19 cellular contexts compared by ENCODE assay signal in genomic region chr2:64919261-64919660, GRCh38.
DNase-seq lines count a peak whose midpoint lies in the region; ATAC-seq and TF ChIP-seq lines count a peak whose summit lies in the region.
"Had no signal": no experiment of that assay in that cellular context is flagged by ENCODE, and none has a peak within 500 bp of the region (broad histone marks: within the 10 kb centered on the region; RNA-seq: fewer than 3 reads in every experiment).

No MANE protein-coding gene starts in this region.

- peaks cover 20% of the 10 kb centered on the region for H3K4me1 Mint-ChIP-seq in activated T-cell treated with anti-CD3 and anti-CD28 coated beads, Interleukin-2, amount 50 U/mL, for 72 hours (ENCODE audit: low read depth)
- peaks cover 16% of the 10 kb centered on the region for H3K4me1 Mint-ChIP-seq in activated naive CD8-positive, alpha-beta T cell treated with anti-CD3 and anti-CD28 coated beads, Interleukin-2, amount 50 U/mL, for 24 hours
- peaks cover 76% of the 10 kb centered on the region for H3K4me1 Mint-ChIP-seq in stimulated activated memory B cell treated with anti-CD40 and anti-IgM and Interleukin-4, amounts not matched to agents 10 μg/mL and 1 μg/mL and 100 μg/mL, for 72 hours

- H3K4me1 ChIP-seq in OCI-LY1 (ENCODE audit: insufficient read depth, low read length, severe bottlenecking) = peaks cover 66% of the 10 kb centered on the region

- H3K27me3 Mint-ChIP-seq in activated T-cell treated with anti-CD3 and anti-CD28 coated beads, Interleukin-2, amount 50 U/mL, for 72 hours (ENCODE audit: low read depth) = no peaks in the 10 kb centered on the region
- no peaks in the 10 kb centered on the region for H3K27me3 Mint-ChIP-seq in activated naive CD8-positive, alpha-beta T cell treated with anti-CD3 and anti-CD28 coated beads, Interleukin-2, amount 50 U/mL, for 24 hours
- H3K27me3 Mint-ChIP-seq in stimulated activated memory B cell treated with anti-CD40 and anti-IgM and Interleukin-4, amounts not matched to agents 10 μg/mL and 1 μg/mL and 100 μg/mL, for 72 hours = no peaks in the 10 kb centered on the region
- H3K27me3 Mint-ChIP-seq: dendritic cell treated with granulocyte-macrophage colony-stimulating factor and Interleukin-4, amounts not matched to agents 40 ng/mL and 50 ng/mL, for 4 days; IgD-negative memory B cell; T-helper 17 cell had no signal

- H2AFZ ChIP-seq in OCI-LY1 (ENCODE audit: low read length) = no peak overlapping the region

- H3K9me2 ChIP-seq in OCI-LY1 (ENCODE audit: low read depth, low read length) = no peaks in the 10 kb centered on the region

- DNase-seq in activated T-cell treated with anti-CD3 and anti-CD28 coated beads, Interleukin-2, amount 50 U/mL, for 72 hours = no peak
- no peak for DNase-seq in activated T-cell treated with anti-CD3 and anti-CD28 coated beads, Interleukin-2, amount 50 U/mL, for 48 hours
- no peak for DNase-seq in activated naive CD8-positive, alpha-beta T cell treated with anti-CD3 and anti-CD28 coated beads, Interleukin-2, amount 50 U/mL, for 24 hours
- DNase-seq in sciatic nerve (ENCODE audit: low spot score) (no peak), NCI-H82 (lab: John Stamatoyannopoulos, UW) (no peak)
- DNase-seq: DMS79 treated with DMSO at 0.1 percent for 48 hours, HCEC 1CT, MV-4-11, NCI-H2029, NCI-H446, T-helper 17 cell had no signal

- intact Hi-C loops in sciatic nerve (cut with DNase I) = loop anchor here (5.0 kb wide), 1 partner anchor 123 kb away; no protein-coding TSS in a partner anchor

- TF ChIP-seq CTCF in OCI-LY1 (IDR thresholded peaks at IDR 0.05; ENCODE audit: low read length) = no peak

- H3K36me3 Mint-ChIP-seq in activated T-cell treated with anti-CD3 and anti-CD28 coated beads, Interleukin-2, amount 50 U/mL, for 72 hours (ENCODE audit: insufficient read depth in 2 of 2) = no peaks in the 10 kb centered on the region
- no peaks in the 10 kb centered on the region for H3K36me3 Mint-ChIP-seq in activated naive CD8-positive, alpha-beta T cell treated with anti-CD3 and anti-CD28 coated beads, Interleukin-2, amount 50 U/mL, for 24 hours (ENCODE audit: low read depth)
- peaks cover 37% of the 10 kb centered on the region for H3K36me3 Mint-ChIP-seq in stimulated activated memory B cell treated with anti-CD40 and anti-IgM and Interleukin-4, amounts not matched to agents 10 μg/mL and 1 μg/mL and 100 μg/mL, for 72 hours
- H3K36me3 Mint-ChIP-seq: mesothelial cell of epicardium had no signal

- H3K9me3 Mint-ChIP-seq in activated T-cell treated with anti-CD3 and anti-CD28 coated beads, Interleukin-2, amount 50 U/mL, for 72 hours = no peaks in the 10 kb centered on the region
- H3K9me3 Mint-ChIP-seq in activated naive CD8-positive, alpha-beta T cell treated with anti-CD3 and anti-CD28 coated beads, Interleukin-2, amount 50 U/mL, for 24 hours = no peaks in the 10 kb centered on the region
- peaks cover 3% of the 10 kb centered on the region for H3K9me3 Mint-ChIP-seq in stimulated activated memory B cell treated with anti-CD40 and anti-IgM and Interleukin-4, amounts not matched to agents 10 μg/mL and 1 μg/mL and 100 μg/mL, for 72 hours
- H3K9me3 Mint-ChIP-seq: dendritic cell treated with granulocyte-macrophage colony-stimulating factor and Interleukin-4, amounts not matched to agents 40 ng/mL and 50 ng/mL, for 4 days; IgD-negative memory B cell; mesothelial cell of epicardium had no signal

- no peak overlapping the region for H3K9ac ChIP-seq in OCI-LY1 (ENCODE audit: low read length)

- no peak overlapping the region for H3K4me2 ChIP-seq in OCI-LY1 (ENCODE audit: low read length)

- no peaks in the 10 kb centered on the region for H3K27me3 ChIP-seq in OCI-LY1 (ENCODE audit: insufficient read depth, low read length)
- H3K27me3 ChIP-seq: tibial nerve had no signal

- peak overlapping the region; percentile 29 to 45 for H3K4me3 Mint-ChIP-seq in activated T-cell treated with anti-CD3 and anti-CD28 coated beads, Interleukin-2, amount 50 U/mL, for 72 hours
- peak overlapping the region; percentile 30 for H3K4me3 Mint-ChIP-seq in activated naive CD8-positive, alpha-beta T cell treated with anti-CD3 and anti-CD28 coated beads, Interleukin-2, amount 50 U/mL, for 24 hours
- no peak overlapping the region for H3K4me3 Mint-ChIP-seq in stimulated activated memory B cell treated with anti-CD40 and anti-IgM and Interleukin-4, amounts not matched to agents 10 μg/mL and 1 μg/mL and 100 μg/mL, for 72 hours
- H3K4me3 Mint-ChIP-seq: dendritic cell treated with granulocyte-macrophage colony-stimulating factor and Interleukin-4, amounts not matched to agents 40 ng/mL and 50 ng/mL, for 4 days; mesothelial cell of epicardium had no signal

- H3K79me2 ChIP-seq in OCI-LY1 (ENCODE audit: insufficient read depth, low read length) = peaks cover 11% of the 10 kb centered on the region; the same call in 1 of the 2 replicates

- peak; percentile 24 to 27 for ATAC-seq in activated T-cell treated with anti-CD3 and anti-CD28 coated beads, Interleukin-2, amount 50 U/mL, for 72 hours (replicated peaks in 1 of 2)
- ATAC-seq in activated naive CD8-positive, alpha-beta T cell treated with anti-CD3 and anti-CD28 coated beads, Interleukin-2, amount 50 U/mL, for 24 hours = no peak
- no peak for ATAC-seq in stimulated activated memory B cell treated with anti-CD40 and anti-IgM and Interleukin-4, amounts not matched to agents 10 μg/mL and 1 μg/mL and 100 μg/mL, for 72 hours
- ATAC-seq in sciatic nerve = no peak
- ATAC-seq in GM18520 (IDR thresholded peaks at IDR 0.05; ENCODE audit: unreplicated experiment) = no peak
- ATAC-seq: T-helper 17 cell had no signal

- no peak overlapping the region for H3K27ac Mint-ChIP-seq in activated T-cell treated with anti-CD3 and anti-CD28 coated beads, Interleukin-2, amount 50 U/mL, for 72 hours
- H3K27ac Mint-ChIP-seq in activated naive CD8-positive, alpha-beta T cell treated with anti-CD3 and anti-CD28 coated beads, Interleukin-2, amount 50 U/mL, for 24 hours = no peak overlapping the region
- H3K27ac Mint-ChIP-seq in stimulated activated memory B cell treated with anti-CD40 and anti-IgM and Interleukin-4, amounts not matched to agents 10 μg/mL and 1 μg/mL and 100 μg/mL, for 72 hours = peak overlapping the region; percentile 66
- H3K27ac Mint-ChIP-seq: mesothelial cell of epicardium had no signal

- peaks cover 13% of the 10 kb centered on the region for H3F3A ChIP-seq in OCI-LY1 (ENCODE audit: insufficient read depth, low read length)

- no peaks in the 10 kb centered on the region for H3K9me3 ChIP-seq in OCI-LY1 (ENCODE audit: low read length)
- H3K9me3 ChIP-seq: tibial nerve had no signal

- H3K27ac ChIP-seq in OCI-LY1 (ENCODE audit: low read depth, low read length, poor library complexity, severe bottlenecking) = peak overlapping the region; percentile 99
- H3K27ac ChIP-seq: HL-60, tibial nerve had no signal

- H4K20me1 ChIP-seq in OCI-LY1 (ENCODE audit: insufficient read depth, low read length) = no peaks in the 10 kb centered on the region

- peaks cover 38% of the 10 kb centered on the region for H3K36me3 ChIP-seq in OCI-LY1 (ENCODE audit: insufficient read depth, low read length)
- H3K36me3 ChIP-seq: tibial nerve had no signal

- H3K4me3 ChIP-seq in OCI-LY1 (ENCODE audit: low read depth, low read length, poor library complexity, severe bottlenecking) = no peak overlapping the region
- H3K4me3 ChIP-seq: tibial nerve had no signal

Comparison
In these comparisons a context has a peak if more than half of its experiments do, and no peak if none do; other contexts are left out.
1. ATAC-seq: peak in activated T-cell treated with anti-CD3 and anti-CD28 coated beads, Interleukin-2, amount 50 U/mL, for 72 hours (2 of 2); none in activated naive CD8-positive, alpha-beta T cell treated with anti-CD3 and anti-CD28 coated beads, Interleukin-2, amount 50 U/mL, for 24 hours (single experiment), stimulated activated memory B cell treated with anti-CD40 and anti-IgM and Interleukin-4, amounts not matched to agents 10 μg/mL and 1 μg/mL and 100 μg/mL, for 72 hours (single experiment), sciatic nerve (single experiment) and GM18520 (single experiment).